Comparison of ENCODE assay signal across 8 cellular contexts in the genomic region with DNA sequence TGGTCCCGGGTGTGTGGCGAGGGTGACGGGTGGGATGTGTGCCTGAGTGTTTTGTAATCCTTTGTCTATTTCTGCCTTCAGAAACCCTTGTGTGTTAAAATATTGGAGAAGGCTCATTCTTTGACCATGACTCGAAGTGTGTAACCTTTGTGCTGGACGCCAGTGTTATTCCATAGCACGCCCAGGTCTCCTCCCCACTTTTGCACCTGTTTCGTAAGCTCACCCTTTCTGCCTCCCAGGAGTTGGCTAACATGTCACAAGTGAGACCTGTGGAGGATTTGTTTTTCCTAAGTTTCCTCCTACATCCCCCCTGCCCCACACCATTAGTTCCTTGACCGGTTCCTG. TPM values are rescaled to one million over a fixed set of nuclear protein-coding genes. Genes with fewer than 3 reads are reported as not detected.
A peak's percentile ranks its signal among the peaks of the same experiment; 100 is the strongest.
DNase-seq lines count a peak whose midpoint lies in the region; ATAC-seq and TF ChIP-seq lines count a peak whose summit lies in the region.

No MANE protein-coding gene starts in this region.

- H3K9me3 Mint-ChIP-seq in memory B cell = no peaks in the 10 kb centered on the region

- no peaks in the 10 kb centered on the region for H3K9me3 ChIP-seq in upper lobe of right lung

- peak overlapping the region; percentile 86 for H3K4me3 ChIP-seq in upper lobe of right lung

- peaks cover 25% of the 10 kb centered on the region for H3K36me3 Mint-ChIP-seq in memory B cell

- peaks cover 25% of the 10 kb centered on the region for H3K4me1 Mint-ChIP-seq in memory B cell

- H3K27me3 Mint-ChIP-seq in memory B cell = no peaks in the 10 kb centered on the region

- peak overlapping the region; percentile 94 for H3K27ac ChIP-seq in upper lobe of right lung

- ATAC-seq in Right ventricle myocardium inferior = peak; percentile 39
- peak; percentile 9 for ATAC-seq in HG02943 (IDR thresholded peaks at IDR 0.05; ENCODE audit: low read depth, unreplicated experiment)
- no peak for ATAC-seq in memory B cell (ENCODE audit: low read depth)
- ATAC-seq in upper lobe of right lung = peak; percentile 71

- no peak for TF ChIP-seq CTCF in upper lobe of right lung (IDR thresholded peaks at IDR 0.05)

- H3K4me1 ChIP-seq in upper lobe of right lung = peaks cover 42% of the 10 kb centered on the region

- DNase-seq in Right ventricle myocardium inferior (ENCODE audit: missing footprints) (no peak), cardiac septum (ENCODE audit: low spot score) (no peak), OCI-M1 (lab: John Stamatoyannopoulos, UW) (peak; percentile 80), dermis microvascular lymphatic vessel endothelial cell (ENCODE audit: low read depth in 2 of 2) (peak; percentile 61 to 75), memory B cell (ENCODE audit: low spot score in 2 of 2) (no peak), upper lobe of right lung (no peak), T1000 (lab: John Stamatoyannopoulos, UW) (no peak)

- peak overlapping the region; percentile 98 for H3K4me3 Mint-ChIP-seq in memory B cell

- H3K27ac Mint-ChIP-seq in memory B cell = peak overlapping the region; percentile 98

- peaks cover 21% of the 10 kb centered on the region for H3K36me3 ChIP-seq in upper lobe of right lung

- intact Hi-C loops in Right ventricle myocardium inferior (cut with DNase I) (loop anchor here (1.0 to 5.0 kb wide), 2 partner anchors 42 to 80 kb away; partner anchors contain the start of genes CEP295 and MED17), cardiac septum (cut with DNase I) (loop anchor here (2.0 kb wide), 1 partner anchor 43 kb away; the partner anchor contains the start of gene MED17), upper lobe of right lung (cut with DNase I) (no loop called here)

- no peaks in the 10 kb centered on the region for H3K27me3 ChIP-seq in upper lobe of right lung

RNA-seq across cellular contexts. Expression of gene C11orf54, which starts 0.4 kb away (rescaled TPM):
- 30.2 TPM for total RNA-seq in Right ventricle myocardium inferior
- 19.9 TPM for total RNA-seq in cardiac septum
- 9.2 and 12.4 TPM in 2 replicates for total RNA-seq in dermis microvascular lymphatic vessel endothelial cell
- 48.3 TPM for total RNA-seq in upper lobe of right lung

RNA-seq across cellular contexts. Expression of gene TAF1D, which starts 0.6 kb away (rescaled TPM):
- total RNA-seq in Right ventricle myocardium inferior (32.4 TPM), cardiac septum (41.1 TPM), dermis microvascular lymphatic vessel endothelial cell (67.5 and 85.4 TPM in 2 replicates), upper lobe of right lung (93.4 TPM)

RNA-seq across cellular contexts. Expression of gene MED17, which starts 42.2 kb away (rescaled TPM):
- total RNA-seq in Right ventricle myocardium inferior = 15.9 TPM
- total RNA-seq in cardiac septum = 24.3 TPM
- 16.8 and 20.9 TPM in 2 replicates for total RNA-seq in dermis microvascular lymphatic vessel endothelial cell
- total RNA-seq in upper lobe of right lung = 25.8 TPM

Comparison
In these comparisons a context has a peak if more than half of its experiments do, and no peak if none do; other contexts are left out.
1. DNase-seq: peak in OCI-M1 (single experiment) and dermis microvascular lymphatic vessel endothelial cell (2 of 2); none in Right ventricle myocardium inferior (single experiment), cardiac septum (single experiment), memory B cell (0 of 2), upper lobe of right lung (single experiment) and T1000 (single experiment).